In the genomic region with DNA sequence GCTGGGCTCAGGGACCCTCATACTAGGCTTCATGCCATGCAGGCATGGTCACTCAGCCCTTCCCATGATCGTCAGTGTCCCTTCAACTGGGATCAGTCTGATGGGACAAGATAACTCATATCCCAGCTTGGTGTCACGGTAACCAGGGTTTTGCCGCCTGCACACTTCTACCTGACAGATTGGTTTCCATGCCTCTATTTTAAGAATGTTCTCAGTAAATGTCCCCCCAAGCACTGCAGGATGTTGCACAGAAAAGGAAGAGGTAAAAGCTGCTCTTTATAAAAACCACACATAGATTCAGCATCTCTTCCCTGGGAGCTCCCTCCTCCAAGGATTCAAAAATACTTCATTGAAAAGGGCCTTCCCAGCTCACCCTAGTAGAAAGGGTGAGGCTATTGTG, we compare ENCODE assay signal across 25 cellular contexts.
"Had no signal": no experiment of that assay in that cellular context is flagged by ENCODE, and none has a peak within 500 bp of the region (broad histone marks: within the 10 kb centered on the region; RNA-seq: fewer than 3 reads in every experiment).

No MANE protein-coding gene starts in this region.

- H3K27ac ChIP-seq: neutrophil, pancreas, prostate gland, right lobe of liver, sigmoid colon, stomach, thoracic aorta, thyroid gland, tibial nerve, upper lobe of right lung, uterus had no signal

- H3K36me3 Mint-ChIP-seq: stimulated activated effector memory CD8-positive, alpha-beta T cell treated with anti-CD3 and anti-CD28 coated beads, Interleukin-12 subunit alpha, Interleukin-12 subunit beta, amount 100 ng/mL, for 72 hours; stimulated activated naive B cell treated with anti-CD40 and anti-IgM and Interleukin-4, amounts not matched to agents 10 μg/mL and 1 μg/mL and 100 μg/mL, for 72 hours had no signal

- H3K27ac Mint-ChIP-seq: naive thymus-derived CD4-positive, alpha-beta T cell; natural killer cell; nephron; stimulated activated effector memory CD8-positive, alpha-beta T cell treated with anti-CD3 and anti-CD28 coated beads, Interleukin-12 subunit alpha, Interleukin-12 subunit beta, amount 100 ng/mL, for 72 hours; stimulated activated naive B cell treated with anti-CD40 and anti-IgM and Interleukin-4, amounts not matched to agents 10 μg/mL and 1 μg/mL and 100 μg/mL, for 72 hours; stimulated activated naive CD8-positive, alpha-beta T cell treated with anti-CD3 and anti-CD28 coated beads, Interleukin-15, Interleukin-2, amounts not matched to agents 100 ng/mL and 50 ng/mL, for 24 hours had no signal

- DNase-seq: naive thymus-derived CD4-positive, alpha-beta T cell; natural killer cell; pancreas; right cardiac atrium; right lobe of liver; sigmoid colon; small intestine; stimulated activated CD4-positive, alpha-beta T cell treated with anti-CD3 and anti-CD28 coated beads, Interleukin-15, amount 100 ng/mL, for 24 hours; stimulated activated CD4-positive, alpha-beta T cell treated with anti-CD3 and anti-CD28 coated beads, Interleukin-2, amount 100 ng/mL, for 24 hours; stimulated activated CD4-positive, alpha-beta T cell treated with anti-CD3 and anti-CD28 coated beads, Interleukin-2, amount 100 ng/mL, for 48 hours; stimulated activated CD4-positive, alpha-beta T cell treated with anti-CD3 and anti-CD28 coated beads, Interleukin-4, amount 100 ng/mL, for 24 hours; stimulated activated naive B cell treated with anti-CD40 and anti-IgM and Interleukin-4, amounts not matched to agents 10 μg/mL and 1 μg/mL and 100 μg/mL, for 72 hours; stimulated activated naive CD4-positive, alpha-beta T cell treated with Interleukin-2 at 50 U/mL for 16 hours; stomach; thyroid gland; trophoblast cell; upper lobe of right lung; uterus had no signal

- H3K4me1 ChIP-seq: pancreas, prostate gland, right lobe of liver, sigmoid colon, stomach, upper lobe of right lung had no signal

- H3K9me3 ChIP-seq: neutrophil, pancreas, prostate gland, right lobe of liver, sigmoid colon, thoracic aorta, thyroid gland, tibial nerve, upper lobe of right lung had no signal

- H3K27me3 ChIP-seq: neutrophil, pancreas, right lobe of liver, sigmoid colon, stomach, thyroid gland, tibial nerve, upper lobe of right lung, uterus had no signal

- ATAC-seq: naive thymus-derived CD4-positive, alpha-beta T cell; natural killer cell; pancreas; right cardiac atrium; right lobe of liver; stimulated activated effector memory CD8-positive, alpha-beta T cell treated with anti-CD3 and anti-CD28 coated beads, Interleukin-12 subunit alpha, Interleukin-12 subunit beta, amount 100 ng/mL, for 72 hours; stimulated activated naive B cell treated with anti-CD40 and anti-IgM and Interleukin-4, amounts not matched to agents 10 μg/mL and 1 μg/mL and 100 μg/mL, for 72 hours; upper lobe of right lung had no signal

- H3K4me1 Mint-ChIP-seq: naive thymus-derived CD4-positive, alpha-beta T cell; natural killer cell; stimulated activated effector memory CD8-positive, alpha-beta T cell treated with anti-CD3 and anti-CD28 coated beads, Interleukin-12 subunit alpha, Interleukin-12 subunit beta, amount 100 ng/mL, for 72 hours; stimulated activated naive B cell treated with anti-CD40 and anti-IgM and Interleukin-4, amounts not matched to agents 10 μg/mL and 1 μg/mL and 100 μg/mL, for 72 hours had no signal

- H3K4me3 Mint-ChIP-seq: naive thymus-derived CD4-positive, alpha-beta T cell; natural killer cell; nephron; stimulated activated effector memory CD8-positive, alpha-beta T cell treated with anti-CD3 and anti-CD28 coated beads, Interleukin-12 subunit alpha, Interleukin-12 subunit beta, amount 100 ng/mL, for 72 hours; stimulated activated naive B cell treated with anti-CD40 and anti-IgM and Interleukin-4, amounts not matched to agents 10 μg/mL and 1 μg/mL and 100 μg/mL, for 72 hours; stimulated activated naive CD8-positive, alpha-beta T cell treated with anti-CD3 and anti-CD28 coated beads, Interleukin-15, Interleukin-2, amounts not matched to agents 100 ng/mL and 50 ng/mL, for 24 hours had no signal
